In the genomic region with DNA sequence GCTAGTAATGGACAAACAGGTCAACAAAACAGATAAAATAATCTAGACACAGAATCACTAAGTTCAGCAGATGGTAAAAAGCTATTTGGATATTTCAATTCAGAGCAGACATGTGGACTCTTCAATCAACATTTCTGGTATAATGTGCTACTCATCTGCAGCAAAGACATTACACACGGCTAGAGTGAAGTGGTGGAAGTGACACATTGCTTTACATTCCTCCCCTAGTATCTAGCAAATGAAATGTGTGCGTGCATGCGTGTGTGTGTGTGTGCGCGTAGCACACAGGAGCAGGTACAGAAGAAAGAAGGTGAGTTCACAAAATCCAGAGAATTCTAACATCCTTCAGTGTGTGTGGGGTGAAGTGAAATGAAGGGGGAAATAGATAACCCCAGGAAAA, we compare ENCODE assay signal across 2 cellular contexts.
TF ChIP-seq lines count a peak whose summit lies in the region.

No MANE protein-coding gene starts in this region.

TF ChIP-seq in GM12891, 5 proteins besides CTCF, POLR2A, EP300 and RAD21:
- TF ChIP-seq TAF1 (IDR thresholded peaks at IDR 0.05; ENCODE audit: low read depth, low read length) (no peak), SPI1 (IDR thresholded peaks at IDR 0.05; ENCODE audit: low read depth, low read length) (no peak), PAX5 (IDR thresholded peaks at IDR 0.05; ENCODE audit: insufficient read depth, low read length, severe bottlenecking) (no peak), POLR2AphosphoS5 (IDR thresholded peaks at IDR 0.05; ENCODE audit: low read depth, low read length) (no peak), POU2F2 (IDR thresholded peaks at IDR 0.05; ENCODE audit: low read depth, low read length) (no peak)

TF ChIP-seq in K562, 482 proteins besides CTCF, POLR2A, EP300 and RAD21:
- TF ChIP-seq, protein P1, sequence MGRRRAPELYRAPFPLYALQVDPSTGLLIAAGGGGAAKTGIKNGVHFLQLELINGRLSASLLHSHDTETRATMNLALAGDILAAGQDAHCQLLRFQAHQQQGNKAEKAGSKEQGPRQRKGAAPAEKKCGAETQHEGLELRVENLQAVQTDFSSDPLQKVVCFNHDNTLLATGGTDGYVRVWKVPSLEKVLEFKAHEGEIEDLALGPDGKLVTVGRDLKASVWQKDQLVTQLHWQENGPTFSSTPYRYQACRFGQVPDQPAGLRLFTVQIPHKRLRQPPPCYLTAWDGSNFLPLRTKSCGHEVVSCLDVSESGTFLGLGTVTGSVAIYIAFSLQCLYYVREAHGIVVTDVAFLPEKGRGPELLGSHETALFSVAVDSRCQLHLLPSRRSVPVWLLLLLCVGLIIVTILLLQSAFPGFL (CRISPR knock-in tag; IDR thresholded peaks at IDR 0.05), result 0 out of 2 replicates have a peak, but pooled peaks have one; percentile 87
- no peak for TF ChIP-seq YY1 (IDR thresholded peaks at IDR 0.05; ENCODE audit: borderline replicate concordance in 1 of 3, control insufficient read depth in 1 of 3, extremely low read depth in 1 of 3, insufficient read depth in 3 of 3, insufficient read length in 1 of 3, insufficient replicate concordance in 2 of 3, low read depth in 1 of 3, low read length in 2 of 3)
